31 cellular contexts compared by ENCODE assay signal in the genomic region with DNA sequence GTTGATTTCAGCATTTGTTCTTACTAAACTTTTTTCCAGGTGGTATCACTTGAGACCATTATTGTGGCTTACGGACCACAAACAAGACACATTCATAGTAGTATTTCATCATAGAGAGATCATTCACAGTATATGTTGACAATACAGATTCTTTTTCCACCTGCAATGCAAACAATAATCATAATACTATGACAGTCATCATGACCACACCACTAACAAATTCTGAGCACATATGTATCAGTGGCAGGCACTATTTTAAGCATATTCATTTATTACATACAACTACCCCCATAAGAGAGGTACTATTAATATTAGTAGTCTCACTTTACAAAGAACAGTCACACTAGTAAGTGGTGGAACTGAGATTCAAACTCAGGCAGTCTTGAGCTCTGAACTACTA.
"Had no signal": no experiment of that assay in that cellular context is flagged by ENCODE, and none has a peak within 500 bp of the region (broad histone marks: within the 10 kb centered on the region; RNA-seq: fewer than 3 reads in every experiment).

No MANE protein-coding gene starts in this region.

- H3K4me3 Mint-ChIP-seq: activated B cell treated with CpG ODN at 0.5 μM for 24 hours; activated CD4-positive, alpha-beta memory T cell treated with anti-CD3 and anti-CD28 coated beads for 36 hours; activated CD4-positive, alpha-beta T cell treated with anti-CD3 and anti-CD28 coated beads, Interleukin-2, amount 10 ng/mL, durations not matched to agents 7 days and 5 days; activated CD8-positive, alpha-beta T cell treated with anti-CD3 and anti-CD28 coated beads for 36 hours; activated naive CD4-positive, alpha-beta T cell treated with anti-CD3 and anti-CD28 coated beads for 36 hours; activated naive CD8-positive, alpha-beta T cell treated with anti-CD3 and anti-CD28 coated beads for 36 hours; activated T-cell treated with anti-CD3 and anti-CD28 coated beads, Interleukin-2, amount 50 U/mL, for 24 hours; activated T-helper 1 cell treated with anti-CD3 and anti-CD28 coated beads, Interleukin-12 subunit alpha, Interleukin-12 subunit beta, Interleukin-2, Interleukin-4 antibody, amounts not matched to agents 30 ng/mL and 10 ng/mL and 1 ng/mL, durations not matched to agents 14 hours and 24 hours and 36 hours; activated T-helper 17 cell treated with anti-CD3 and anti-CD28 coated beads, Interleukin-2, amount 50 U/mL, for 72 hours; brain; T-helper 1 cell treated with Interleukin-12 subunit alpha and Interleukin-12 subunit beta and Interleukin-4 antibody, amounts not matched to agents 30 μg/mL and 1 μg/mL, for 36 hours; T-helper 2 cell treated with Interferon-gamma antibody and Interleukin-4, amounts not matched to agents 5 μg/mL and 100 μg/mL, for 36 hours had no signal

- FAIRE-seq: bronchial epithelial cell, TTC549 had no signal

- ATAC-seq: activated CD8-positive, alpha-beta T cell treated with anti-CD3 and anti-CD28 coated beads for 36 hours; activated T-helper 17 cell treated with anti-CD3 and anti-CD28 coated beads, Interleukin-2, amount 50 U/mL, for 72 hours had no signal

- H3K27me3 ChIP-seq: adrenal gland, cardiac muscle cell had no signal

- H3K9me3 Mint-ChIP-seq: activated B cell treated with CpG ODN at 0.5 μM for 24 hours; activated CD4-positive, alpha-beta memory T cell treated with anti-CD3 and anti-CD28 coated beads for 36 hours; activated CD4-positive, alpha-beta T cell treated with anti-CD3 and anti-CD28 coated beads, Interleukin-2, amount 10 ng/mL, durations not matched to agents 7 days and 5 days; activated CD8-positive, alpha-beta T cell treated with anti-CD3 and anti-CD28 coated beads for 36 hours; activated naive CD4-positive, alpha-beta T cell treated with anti-CD3 and anti-CD28 coated beads for 36 hours; activated naive CD4-positive, alpha-beta T cell treated with anti-CD3 and anti-CD28 coated beads, Interleukin-2, amount 50 U/mL, for 72 hours; activated naive CD8-positive, alpha-beta T cell treated with anti-CD3 and anti-CD28 coated beads for 36 hours; activated T-cell treated with anti-CD3 and anti-CD28 coated beads, Interleukin-2, amount 50 U/mL, for 24 hours; activated T-helper 1 cell treated with anti-CD3 and anti-CD28 coated beads, Interleukin-12 subunit alpha, Interleukin-12 subunit beta, Interleukin-2, Interleukin-4 antibody, amounts not matched to agents 30 ng/mL and 10 ng/mL and 1 ng/mL, durations not matched to agents 14 hours and 24 hours and 36 hours; activated T-helper 17 cell treated with anti-CD3 and anti-CD28 coated beads, Interleukin-2, amount 50 U/mL, for 72 hours; brain; T-helper 1 cell treated with Interleukin-12 subunit alpha and Interleukin-12 subunit beta and Interleukin-4 antibody, amounts not matched to agents 30 μg/mL and 1 μg/mL, for 36 hours; T-helper 2 cell treated with Interferon-gamma antibody and Interleukin-4, amounts not matched to agents 5 μg/mL and 100 μg/mL, for 36 hours had no signal

- H3K4me3 ChIP-seq: adrenal gland, cardiac muscle cell had no signal

- H3K27ac ChIP-seq: adrenal gland, cardiac muscle cell, VCaP had no signal

- H3K36me3 ChIP-seq: adrenal gland had no signal

- H3K4me1 Mint-ChIP-seq: activated B cell treated with CpG ODN at 0.5 μM for 24 hours; activated T-helper 17 cell treated with anti-CD3 and anti-CD28 coated beads, Interleukin-2, amount 50 U/mL, for 72 hours had no signal

- H3K4me1 ChIP-seq: adrenal gland had no signal

- H3K9me3 ChIP-seq: adrenal gland had no signal

- H3K27me3 Mint-ChIP-seq: activated B cell treated with CpG ODN at 0.5 μM for 24 hours; activated CD4-positive, alpha-beta memory T cell treated with anti-CD3 and anti-CD28 coated beads for 36 hours; activated CD4-positive, alpha-beta T cell treated with anti-CD3 and anti-CD28 coated beads, Interleukin-2, amount 10 ng/mL, durations not matched to agents 7 days and 5 days; activated CD8-positive, alpha-beta T cell treated with anti-CD3 and anti-CD28 coated beads for 36 hours; activated naive CD8-positive, alpha-beta T cell treated with anti-CD3 and anti-CD28 coated beads for 36 hours; activated T-cell treated with anti-CD3 and anti-CD28 coated beads, Interleukin-2, amount 50 U/mL, for 24 hours; activated T-helper 17 cell treated with anti-CD3 and anti-CD28 coated beads, Interleukin-2, amount 50 U/mL, for 72 hours; brain had no signal

- H3K27ac Mint-ChIP-seq: activated B cell treated with CpG ODN at 0.5 μM for 24 hours; activated CD4-positive, alpha-beta memory T cell treated with anti-CD3 and anti-CD28 coated beads for 36 hours; activated CD4-positive, alpha-beta T cell treated with anti-CD3 and anti-CD28 coated beads, Interleukin-2, amount 10 ng/mL, durations not matched to agents 7 days and 5 days; activated CD8-positive, alpha-beta T cell treated with anti-CD3 and anti-CD28 coated beads for 36 hours; activated naive CD4-positive, alpha-beta T cell treated with anti-CD3 and anti-CD28 coated beads for 36 hours; activated naive CD4-positive, alpha-beta T cell treated with anti-CD3 and anti-CD28 coated beads, Interleukin-2, amount 50 U/mL, for 72 hours; activated naive CD8-positive, alpha-beta T cell treated with anti-CD3 and anti-CD28 coated beads for 36 hours; activated T-cell treated with anti-CD3 and anti-CD28 coated beads, Interleukin-2, amount 50 U/mL, for 24 hours; activated T-helper 1 cell treated with anti-CD3 and anti-CD28 coated beads, Interleukin-12 subunit alpha, Interleukin-12 subunit beta, Interleukin-2, Interleukin-4 antibody, amounts not matched to agents 30 ng/mL and 10 ng/mL and 1 ng/mL, durations not matched to agents 14 hours and 24 hours and 36 hours; activated T-helper 17 cell treated with anti-CD3 and anti-CD28 coated beads, Interleukin-2, amount 50 U/mL, for 72 hours; brain; T-helper 1 cell treated with Interleukin-12 subunit alpha and Interleukin-12 subunit beta and Interleukin-4 antibody, amounts not matched to agents 30 μg/mL and 1 μg/mL, for 36 hours; T-helper 2 cell treated with Interferon-gamma antibody and Interleukin-4, amounts not matched to agents 5 μg/mL and 100 μg/mL, for 36 hours had no signal

- DNase-seq: activated B cell treated with CpG ODN at 0.5 μM for 24 hours; activated CD4-positive, alpha-beta memory T cell treated with anti-CD3 and anti-CD28 coated beads for 36 hours; activated CD4-positive, alpha-beta T cell treated with anti-CD3 and anti-CD28 coated beads for 4 hours; activated CD4-positive, alpha-beta T cell treated with anti-CD3 and anti-CD28 coated beads, Interleukin-2, amount 10 ng/mL, durations not matched to agents 7 days and 5 days; activated CD4-positive, CD25-positive, alpha-beta regulatory T cell treated with anti-CD3 and anti-CD28 coated beads, Interleukin-2, amount 50 U/mL, for 72 hours; activated CD8-positive, alpha-beta memory T cell treated with anti-CD3 and anti-CD28 coated beads, Interleukin-2, amount 50 U/mL, for 4 hours; activated CD8-positive, alpha-beta T cell treated with anti-CD3 and anti-CD28 coated beads for 36 hours; activated effector memory CD4-positive, alpha-beta T cell treated with anti-CD3 and anti-CD28 coated beads, Interleukin-2, amount 50 U/mL, for 16 hours; activated gamma-delta T cell treated with Interleukin-2 at 50 U/mL for 16 hours; activated naive CD4-positive, alpha-beta T cell; activated naive CD4-positive, alpha-beta T cell treated with anti-CD3 and anti-CD28 coated beads for 36 hours; activated naive CD4-positive, alpha-beta T cell treated with anti-CD3 and anti-CD28 coated beads, Interleukin-2, amount 50 U/mL, for 16 hours; activated naive CD8-positive, alpha-beta T cell treated with anti-CD3 and anti-CD28 coated beads for 36 hours; activated T-cell treated with anti-CD3 and anti-CD28 coated beads, Interleukin-2, amount 50 U/mL, for 24 hours; activated T-cell treated with anti-CD3 and anti-CD28 coated beads, Interleukin-2, amount 50 U/mL, for 48 hours; adrenal gland; amniotic stem cell; aorta; caudate nucleus; T-helper 1 cell; T-helper 9 cell had no signal
